17 cellular contexts compared by ENCODE assay signal in genomic region chr21:15015622-15016471, GRCh38. TPM values are rescaled to one million over a fixed set of nuclear protein-coding genes. Genes with fewer than 3 reads are reported as not detected.
A peak's percentile ranks its signal among the peaks of the same experiment; 100 is the strongest.
DNase-seq lines count a peak whose midpoint lies in the region; ATAC-seq, FAIRE-seq and TF ChIP-seq lines count a peak whose summit lies in the region.
"Had no signal": no experiment of that assay in that cellular context is flagged by ENCODE, and none has a peak within 500 bp of the region (broad histone marks: within the 10 kb centered on the region; RNA-seq: fewer than 3 reads in every experiment).

No MANE protein-coding gene starts in this region.

- H3K9me3 ChIP-seq in A673 (ENCODE audit: low read depth, low read length, poor library complexity, severe bottlenecking) (no peaks in the 10 kb centered on the region), astrocyte (ENCODE audit: insufficient read depth, low read depth, low read length) (no peaks in the 10 kb centered on the region), kidney (ENCODE audit: control insufficient read depth in 1 of 2, low read length in 2 of 2) (no peaks in the 10 kb centered on the region), sigmoid colon (no peaks in the 10 kb centered on the region)
- H3K9me3 ChIP-seq: colonic mucosa, transverse colon had no signal

- DNase-seq in A673 (ENCODE audit: low spot score) (peak; percentile 62), H4 (ENCODE audit: low spot score) (peak; percentile 58), astrocyte (ENCODE audit: low read depth) (peak; percentile 93), kidney (no peak), GM13976 (ENCODE audit: low spot score) (no peak), sigmoid colon (no peak), DMS79 (lab: John Stamatoyannopoulos, UW) (no peak)
- DNase-seq: CD4-positive, alpha-beta memory T cell; colonic mucosa; H9; midbrain; NCI-H2107; transverse colon had no signal

- no peak overlapping the region for H2AFZ ChIP-seq in astrocyte (ENCODE audit: low read depth, low read length)
- H2AFZ ChIP-seq: hepatocyte had no signal

- in situ Hi-C loops in GM13976 (cut with MboI; ENCODE audit: low sequenced_read_pairs, unreplicated experiment): no loop called here

- CTCF ChIA-PET in A673 (lab: Charles Lee): no interaction called here

- TF ChIP-seq EP300 in sigmoid colon (IDR thresholded peaks at IDR 0.05): no peak

- no peaks in the 10 kb centered on the region for H3K36me3 ChIP-seq in A673 (ENCODE audit: insufficient read depth, low read length, poor library complexity, severe bottlenecking)
- no peaks in the 10 kb centered on the region for H3K36me3 ChIP-seq in astrocyte (ENCODE audit: insufficient read depth, low read length)
- H3K36me3 ChIP-seq in kidney (ENCODE audit: control insufficient read depth in 1 of 2, insufficient read depth in 2 of 2, low read length in 2 of 2): no peaks in the 10 kb centered on the region
- no peaks in the 10 kb centered on the region for H3K36me3 ChIP-seq in sigmoid colon
- H3K36me3 ChIP-seq: colonic mucosa had no signal

- peak overlapping the region; percentile 75 for H3K4me2 ChIP-seq in astrocyte (ENCODE audit: low read length)
- H3K4me2 ChIP-seq: hepatocyte, KMS-11 had no signal

- no peaks in the 10 kb centered on the region for H3K9me3 Mint-ChIP-seq in astrocyte (ENCODE audit: unreplicated experiment)
- H3K9me3 Mint-ChIP-seq: CD4-positive, alpha-beta memory T cell; H9 had no signal

- WGBS in sigmoid colon, 2 donors: 75 to 86% methylated on average over 5 of the region's 5 CpGs

- H3K4me3 ChIP-seq in A673 (ENCODE audit: low read depth, low read length, poor library complexity, severe bottlenecking) (no peak overlapping the region), astrocyte (ENCODE audit: insufficient read depth, low read depth, low read length) (no peak overlapping the region), kidney (ENCODE audit: low read length in 2 of 2) (no peak overlapping the region), sigmoid colon (no peak overlapping the region)
- H3K4me3 ChIP-seq: colonic mucosa, hepatocyte, transverse colon had no signal

- POLR2A ChIA-PET in A673 (lab: Charles Lee; ENCODE audit: low non-redundant PET): no interaction called here

- ATAC-seq in GM21619 (IDR thresholded peaks at IDR 0.05; ENCODE audit: unreplicated experiment): no peak

- H3K4me1 Mint-ChIP-seq in astrocyte (ENCODE audit: low read depth, unreplicated experiment): peaks cover 25% of the 10 kb centered on the region
- H3K4me1 Mint-ChIP-seq: H9 had no signal

- no peak overlapping the region for H3K4me3 Mint-ChIP-seq in astrocyte (ENCODE audit: unreplicated experiment)
- H3K4me3 Mint-ChIP-seq: CD4-positive, alpha-beta memory T cell had no signal

- no peak for TF ChIP-seq POLR2A in sigmoid colon (IDR thresholded peaks at IDR 0.05)

- H4K20me1 ChIP-seq in astrocyte (ENCODE audit: insufficient read depth, low read length): peaks cover 6% of the 10 kb centered on the region

- no peaks in the 10 kb centered on the region for H3K27me3 ChIP-seq in A673 (replicated peaks; ENCODE audit: insufficient read depth, low read depth, low read length, poor library complexity)
- no peaks in the 10 kb centered on the region for H3K27me3 ChIP-seq in astrocyte (ENCODE audit: insufficient read depth, low read length)
- H3K27me3 ChIP-seq in sigmoid colon: no peaks in the 10 kb centered on the region
- H3K27me3 ChIP-seq: colonic mucosa, hepatocyte, transverse colon had no signal

- H3K4me1 ChIP-seq in A673 (ENCODE audit: insufficient read depth, low read length, poor library complexity, severe bottlenecking) (peaks cover 11% of the 10 kb centered on the region), astrocyte (ENCODE audit: insufficient read depth, low read length) (peaks cover 10% of the 10 kb centered on the region), kidney (ENCODE audit: control insufficient read depth in 1 of 2, insufficient read depth in 1 of 2, low read depth in 1 of 2, low read length in 2 of 2) (no peaks in the 10 kb centered on the region), sigmoid colon (peaks cover 0 to 25% (median 3%) of the 10 kb centered on the region in 4 donors)
- H3K4me1 ChIP-seq: colonic mucosa had no signal

- TF ChIP-seq CTCF in A673 (conservative IDR thresholded peaks at IDR 0.05; ENCODE audit: low read depth, low read length) (no peak), astrocyte (IDR thresholded peaks at IDR 0.05; ENCODE audit: insufficient read depth, low read depth, low read length) (no peak), kidney (IDR thresholded peaks at IDR 0.05; ENCODE audit: borderline replicate concordance, extremely low read depth, insufficient read depth) (no peak), GM13976 (IDR thresholded peaks at IDR 0.05; ENCODE audit: borderline replicate concordance, control extremely low read depth, extremely low read depth, insufficient read depth, missing control alignments) (no peak), sigmoid colon (IDR thresholded peaks at IDR 0.05) (no peak)

- H3K9ac ChIP-seq in astrocyte (ENCODE audit: low read length) (peak overlapping the region; percentile 53), kidney (ENCODE audit: low read length in 2 of 2) (no peak overlapping the region)
- H3K9ac ChIP-seq: KMS-11 had no signal

- H3K27ac Mint-ChIP-seq in astrocyte (ENCODE audit: unreplicated experiment): no peak overlapping the region
- H3K27ac Mint-ChIP-seq: H9 had no signal

- H3K27ac ChIP-seq in A673 (ENCODE audit: low read depth, low read length, poor library complexity, severe bottlenecking) (no peak overlapping the region), astrocyte (ENCODE audit: low read depth, low read length) (peak overlapping the region; percentile 87), kidney (ENCODE audit: low read depth in 2 of 2, low read length in 2 of 2) (no peak overlapping the region), sigmoid colon (no peak overlapping the region)
- H3K27ac ChIP-seq: colonic mucosa, hepatocyte, KMS-11, transverse colon had no signal

- H3K36me3 Mint-ChIP-seq in astrocyte (ENCODE audit: low read depth, unreplicated experiment): no peaks in the 10 kb centered on the region

- no TSS peak for BruUV-seq in A673 (replicated peaks; lab: Mats Ljungman, UMichigan)

- intact Hi-C loops in A673 (cut with micrococcal nuclease; ENCODE audit: unreplicated experiment): no loop called here
- intact Hi-C loops in kidney (cut with DNase I): no loop called here
- intact Hi-C loops in sigmoid colon (cut with DNase I): no loop called here

- peaks cover 89% of the 10 kb centered on the region for H3K79me2 ChIP-seq in astrocyte (ENCODE audit: insufficient read depth, low read length)

- peak; percentile 88 for FAIRE-seq in astrocyte (lab: Jason Lieb, UNC)
- peak; percentile 91 for FAIRE-seq in kidney (lab: Jason Lieb, UNC)

- H3K27me3 Mint-ChIP-seq in astrocyte (ENCODE audit: low read depth, unreplicated experiment): no peaks in the 10 kb centered on the region
- H3K27me3 Mint-ChIP-seq: CD4-positive, alpha-beta memory T cell had no signal

RNA-seq across cellular contexts. Expression of gene NRIP1, which starts 49.0 kb away (rescaled TPM):
- total RNA-seq in A673 (2021) (14.6 and 15.4 TPM in 2 replicates), astrocyte (46.7 and 55.5 TPM in 2 replicates), kidney (60.4 TPM), sigmoid colon (10 to 100 TPM; 26.3 to 35.3 (median 28.8) TPM)
- 12.6 and 17.3 TPM in 2 replicates for total RNA-seq in H4 (2014; rRNA removed; shearing (Covaris generic))
- polyA plus RNA-seq in kidney (ENCODE audit: insufficient read depth, low read depth, low replicate concordance) (7.4 TPM), sigmoid colon (10 to 100 TPM; 10.2 to 15.0 (median 11.6) TPM)
- total RNA-seq: OCI-LY7 had no signal

Comparison
In these comparisons a context has a peak if more than half of its experiments do, and no peak if none do; other contexts are left out.
1. DNase-seq: peak in A673 (single experiment), H4 (single experiment) and astrocyte (single experiment); none in kidney (single experiment), GM13976 (single experiment), sigmoid colon (single experiment) and DMS79 (single experiment).